ENCODE assay signal across 2 cellular contexts in the genomic region with DNA sequence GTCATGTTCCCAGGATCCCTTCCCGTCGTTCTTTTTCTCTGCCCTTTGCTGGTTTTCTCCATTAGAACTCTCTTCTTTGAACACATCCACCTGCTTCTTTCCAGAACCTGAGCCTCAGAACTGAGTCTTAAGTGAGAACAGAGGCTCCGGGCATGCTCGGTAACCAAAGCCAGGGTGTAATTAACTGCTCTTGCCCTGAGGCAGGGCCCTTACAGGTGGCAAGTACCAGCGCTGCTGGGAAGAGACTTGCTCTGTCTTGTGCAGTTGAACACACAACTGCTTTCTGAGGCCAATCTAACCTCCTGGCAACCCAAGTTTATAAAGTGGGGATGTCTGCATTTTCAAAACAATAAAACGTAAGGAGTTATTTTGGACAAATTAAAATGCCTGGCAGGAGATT.
TF ChIP-seq lines count a peak whose summit lies in the region.

No MANE protein-coding gene starts in this region.

TF ChIP-seq in SK-N-SH, 30 proteins besides CTCF, POLR2A, EP300 and RAD21 (continued from another document):
- TF ChIP-seq EZH2phosphoT487 (IDR thresholded peaks at IDR 0.05; ENCODE audit: borderline replicate concordance, low read depth) (no peak), FOXM1 (IDR thresholded peaks at IDR 0.05; ENCODE audit: low read depth) (no peak), RFX5 (IDR thresholded peaks at IDR 0.05; ENCODE audit: low read length) (no peak), FOXJ3 (CRISPR knock-in tag; IDR thresholded peaks at IDR 0.05) (no peak), MEF2A (IDR thresholded peaks at IDR 0.05; ENCODE audit: borderline replicate concordance, low read depth) (no peak), TEAD4 (IDR thresholded peaks at IDR 0.05; ENCODE audit: borderline replicate concordance, insufficient read depth) (no peak), GATA2 (CRISPR knock-in tag; IDR thresholded peaks at IDR 0.05) (no peak)
- TF ChIP-seq, protein P1, sequence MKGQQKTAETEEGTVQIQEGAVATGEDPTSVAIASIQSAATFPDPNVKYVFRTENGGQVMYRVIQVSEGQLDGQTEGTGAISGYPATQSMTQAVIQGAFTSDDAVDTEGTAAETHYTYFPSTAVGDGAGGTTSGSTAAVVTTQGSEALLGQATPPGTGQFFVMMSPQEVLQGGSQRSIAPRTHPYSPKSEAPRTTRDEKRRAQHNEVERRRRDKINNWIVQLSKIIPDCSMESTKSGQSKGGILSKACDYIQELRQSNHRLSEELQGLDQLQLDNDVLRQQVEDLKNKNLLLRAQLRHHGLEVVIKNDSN (IDR thresholded peaks at IDR 0.05; ENCODE audit: borderline replicate concordance, low read depth) = no peak
- TF ChIP-seq, protein P2, sequence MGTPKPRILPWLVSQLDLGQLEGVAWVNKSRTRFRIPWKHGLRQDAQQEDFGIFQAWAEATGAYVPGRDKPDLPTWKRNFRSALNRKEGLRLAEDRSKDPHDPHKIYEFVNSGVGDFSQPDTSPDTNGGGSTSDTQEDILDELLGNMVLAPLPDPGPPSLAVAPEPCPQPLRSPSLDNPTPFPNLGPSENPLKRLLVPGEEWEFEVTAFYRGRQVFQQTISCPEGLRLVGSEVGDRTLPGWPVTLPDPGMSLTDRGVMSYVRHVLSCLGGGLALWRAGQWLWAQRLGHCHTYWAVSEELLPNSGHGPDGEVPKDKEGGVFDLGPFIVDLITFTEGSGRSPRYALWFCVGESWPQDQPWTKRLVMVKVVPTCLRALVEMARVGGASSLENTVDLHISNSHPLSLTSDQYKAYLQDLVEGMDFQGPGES (IDR thresholded peaks at IDR 0.05; ENCODE audit: low read depth, low read length) = no peak

TF ChIP-seq in SK-N-SH treated with all-trans-retinoic acid at 6 μM for 48 hours, 23 proteins besides CTCF, POLR2A, EP300 and RAD21 (continued from another document):
- TF ChIP-seq, protein P3, sequence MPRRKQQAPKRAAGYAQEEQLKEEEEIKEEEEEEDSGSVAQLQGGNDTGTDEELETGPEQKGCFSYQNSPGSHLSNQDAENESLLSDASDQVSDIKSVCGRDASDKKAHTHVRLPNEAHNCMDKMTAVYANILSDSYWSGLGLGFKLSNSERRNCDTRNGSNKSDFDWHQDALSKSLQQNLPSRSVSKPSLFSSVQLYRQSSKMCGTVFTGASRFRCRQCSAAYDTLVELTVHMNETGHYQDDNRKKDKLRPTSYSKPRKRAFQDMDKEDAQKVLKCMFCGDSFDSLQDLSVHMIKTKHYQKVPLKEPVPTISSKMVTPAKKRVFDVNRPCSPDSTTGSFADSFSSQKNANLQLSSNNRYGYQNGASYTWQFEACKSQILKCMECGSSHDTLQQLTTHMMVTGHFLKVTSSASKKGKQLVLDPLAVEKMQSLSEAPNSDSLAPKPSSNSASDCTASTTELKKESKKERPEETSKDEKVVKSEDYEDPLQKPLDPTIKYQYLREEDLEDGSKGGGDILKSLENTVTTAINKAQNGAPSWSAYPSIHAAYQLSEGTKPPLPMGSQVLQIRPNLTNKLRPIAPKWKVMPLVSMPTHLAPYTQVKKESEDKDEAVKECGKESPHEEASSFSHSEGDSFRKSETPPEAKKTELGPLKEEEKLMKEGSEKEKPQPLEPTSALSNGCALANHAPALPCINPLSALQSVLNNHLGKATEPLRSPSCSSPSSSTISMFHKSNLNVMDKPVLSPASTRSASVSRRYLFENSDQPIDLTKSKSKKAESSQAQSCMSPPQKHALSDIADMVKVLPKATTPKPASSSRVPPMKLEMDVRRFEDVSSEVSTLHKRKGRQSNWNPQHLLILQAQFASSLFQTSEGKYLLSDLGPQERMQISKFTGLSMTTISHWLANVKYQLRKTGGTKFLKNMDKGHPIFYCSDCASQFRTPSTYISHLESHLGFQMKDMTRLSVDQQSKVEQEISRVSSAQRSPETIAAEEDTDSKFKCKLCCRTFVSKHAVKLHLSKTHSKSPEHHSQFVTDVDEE (CRISPR knock-in tag; IDR thresholded peaks at IDR 0.05) = no peak
- TF ChIP-seq GLIS3 (CRISPR knock-in tag; IDR thresholded peaks at IDR 0.05) = no peak
- TF ChIP-seq BACH2 (CRISPR knock-in tag; IDR thresholded peaks at IDR 0.05; ENCODE audit: borderline replicate concordance) = no peak
- TF ChIP-seq ARNTL (CRISPR knock-in tag; IDR thresholded peaks at IDR 0.05; ENCODE audit: borderline replicate concordance, low read depth) = no peak
- no peak for TF ChIP-seq ZC3H10 (CRISPR knock-in tag; IDR thresholded peaks at IDR 0.05)
- TF ChIP-seq PPARA (CRISPR knock-in tag; IDR thresholded peaks at IDR 0.05; ENCODE audit: borderline replicate concordance) = no peak
- TF ChIP-seq, protein P4, sequence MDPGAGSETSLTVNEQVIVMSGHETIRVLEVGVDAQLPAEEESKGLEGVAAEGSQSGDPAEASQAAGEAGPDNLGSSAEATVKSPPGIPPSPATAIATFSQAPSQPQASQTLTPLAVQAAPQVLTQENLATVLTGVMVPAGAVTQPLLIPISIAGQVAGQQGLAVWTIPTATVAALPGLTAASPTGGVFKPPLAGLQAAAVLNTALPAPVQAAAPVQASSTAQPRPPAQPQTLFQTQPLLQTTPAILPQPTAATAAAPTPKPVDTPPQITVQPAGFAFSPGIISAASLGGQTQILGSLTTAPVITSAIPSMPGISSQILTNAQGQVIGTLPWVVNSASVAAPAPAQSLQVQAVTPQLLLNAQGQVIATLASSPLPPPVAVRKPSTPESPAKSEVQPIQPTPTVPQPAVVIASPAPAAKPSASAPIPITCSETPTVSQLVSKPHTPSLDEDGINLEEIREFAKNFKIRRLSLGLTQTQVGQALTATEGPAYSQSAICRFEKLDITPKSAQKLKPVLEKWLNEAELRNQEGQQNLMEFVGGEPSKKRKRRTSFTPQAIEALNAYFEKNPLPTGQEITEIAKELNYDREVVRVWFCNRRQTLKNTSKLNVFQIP (CRISPR knock-in tag; IDR thresholded peaks at IDR 0.05; ENCODE audit: borderline replicate concordance, low read depth) = no peak
- TF ChIP-seq ZFP3 (CRISPR knock-in tag; IDR thresholded peaks at IDR 0.05) = no peak
- TF ChIP-seq CSDC2 (CRISPR knock-in tag; IDR thresholded peaks at IDR 0.05) = no peak
- no peak for TF ChIP-seq TCF4 (CRISPR knock-in tag; IDR thresholded peaks at IDR 0.05; ENCODE audit: borderline replicate concordance)
- TF ChIP-seq, protein P5, sequence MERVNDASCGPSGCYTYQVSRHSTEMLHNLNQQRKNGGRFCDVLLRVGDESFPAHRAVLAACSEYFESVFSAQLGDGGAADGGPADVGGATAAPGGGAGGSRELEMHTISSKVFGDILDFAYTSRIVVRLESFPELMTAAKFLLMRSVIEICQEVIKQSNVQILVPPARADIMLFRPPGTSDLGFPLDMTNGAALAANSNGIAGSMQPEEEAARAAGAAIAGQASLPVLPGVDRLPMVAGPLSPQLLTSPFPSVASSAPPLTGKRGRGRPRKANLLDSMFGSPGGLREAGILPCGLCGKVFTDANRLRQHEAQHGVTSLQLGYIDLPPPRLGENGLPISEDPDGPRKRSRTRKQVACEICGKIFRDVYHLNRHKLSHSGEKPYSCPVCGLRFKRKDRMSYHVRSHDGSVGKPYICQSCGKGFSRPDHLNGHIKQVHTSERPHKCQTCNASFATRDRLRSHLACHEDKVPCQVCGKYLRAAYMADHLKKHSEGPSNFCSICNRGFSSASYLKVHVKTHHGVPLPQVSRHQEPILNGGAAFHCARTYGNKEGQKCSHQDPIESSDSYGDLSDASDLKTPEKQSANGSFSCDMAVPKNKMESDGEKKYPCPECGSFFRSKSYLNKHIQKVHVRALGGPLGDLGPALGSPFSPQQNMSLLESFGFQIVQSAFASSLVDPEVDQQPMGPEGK (CRISPR knock-in tag; IDR thresholded peaks at IDR 0.05; ENCODE audit: borderline replicate concordance) = no peak
- TF ChIP-seq ZFP30 (CRISPR knock-in tag; IDR thresholded peaks at IDR 0.05) = no peak
- no peak for TF ChIP-seq ZNF70 (CRISPR knock-in tag; IDR thresholded peaks at IDR 0.05)
- TF ChIP-seq ZNF565 (CRISPR knock-in tag; conservative IDR thresholded peaks at IDR 0.05; ENCODE audit: low read depth) = no peak
- TF ChIP-seq, protein P6, sequence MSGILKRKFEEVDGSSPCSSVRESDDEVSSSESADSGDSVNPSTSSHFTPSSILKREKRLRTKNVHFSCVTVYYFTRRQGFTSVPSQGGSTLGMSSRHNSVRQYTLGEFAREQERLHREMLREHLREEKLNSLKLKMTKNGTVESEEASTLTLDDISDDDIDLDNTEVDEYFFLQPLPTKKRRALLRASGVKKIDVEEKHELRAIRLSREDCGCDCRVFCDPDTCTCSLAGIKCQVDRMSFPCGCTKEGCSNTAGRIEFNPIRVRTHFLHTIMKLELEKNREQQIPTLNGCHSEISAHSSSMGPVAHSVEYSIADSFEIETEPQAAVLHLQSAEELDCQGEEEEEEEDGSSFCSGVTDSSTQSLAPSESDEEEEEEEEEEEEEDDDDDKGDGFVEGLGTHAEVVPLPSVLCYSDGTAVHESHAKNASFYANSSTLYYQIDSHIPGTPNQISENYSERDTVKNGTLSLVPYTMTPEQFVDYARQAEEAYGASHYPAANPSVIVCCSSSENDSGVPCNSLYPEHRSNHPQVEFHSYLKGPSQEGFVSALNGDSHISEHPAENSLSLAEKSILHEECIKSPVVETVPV (CRISPR knock-in tag; IDR thresholded peaks at IDR 0.05) = no peak
- TF ChIP-seq SNAI2 (CRISPR knock-in tag; IDR thresholded peaks at IDR 0.05) = no peak
